ENCODE assay signal across 8 cellular contexts in genomic region chr6:46042355-46042999, GRCh38. TPM values are rescaled to one million over a fixed set of nuclear protein-coding genes. Genes with fewer than 3 reads are reported as not detected.
DNase-seq lines count a peak whose midpoint lies in the region; ATAC-seq, FAIRE-seq and TF ChIP-seq lines count a peak whose summit lies in the region.

No MANE protein-coding gene starts in this region.

- H3K4me1 Mint-ChIP-seq in T-cell (no peaks in the 10 kb centered on the region), glutamatergic neuron (ENCODE audit: low read depth, unreplicated experiment) (no peaks in the 10 kb centered on the region)

- CTCF ChIA-PET in T-cell (lab: Charles Lee): no interaction called here

- H3K4me3 ChIP-seq in right atrium auricular region: no peak overlapping the region
- no peak overlapping the region for H3K4me3 ChIP-seq in NB4 (ENCODE audit: low read depth, low read length)

- H3K27me3 Mint-ChIP-seq in T-cell: peaks cover 0 to 3% of the 10 kb centered on the region in 2 donors
- H3K27me3 Mint-ChIP-seq in glutamatergic neuron (ENCODE audit: unreplicated experiment): no peaks in the 10 kb centered on the region

- H3K36me3 Mint-ChIP-seq in T-cell: no peaks in the 10 kb centered on the region
- H3K36me3 Mint-ChIP-seq in glutamatergic neuron (ENCODE audit: unreplicated experiment): no peaks in the 10 kb centered on the region

- no peak overlapping the region for H3K27ac ChIP-seq in right atrium auricular region

- ATAC-seq in Right ventricle myocardium inferior (peak; percentile 61), T-cell (replicated peaks in 1 of 4) (peak; percentile 43 to 60 (median 55))

- H3K4me3 Mint-ChIP-seq in T-cell (no peak overlapping the region), glutamatergic neuron (ENCODE audit: unreplicated experiment) (no peak overlapping the region)

- H3K27me3 ChIP-seq in right atrium auricular region: no peaks in the 10 kb centered on the region

- H3K27ac Mint-ChIP-seq in T-cell: no peak overlapping the region
- H3K27ac Mint-ChIP-seq in glutamatergic neuron (ENCODE audit: unreplicated experiment): no peak overlapping the region

- POLR2A ChIA-PET in T-cell (lab: Charles Lee): no interaction called here

- H3K4me1 ChIP-seq in right atrium auricular region: peaks cover 0 to 33% of the 10 kb centered on the region in 2 donors

- intact Hi-C loops in Right ventricle myocardium inferior (cut with DNase I): loop anchor here (2.0 kb wide), 1 partner anchor 88 kb away; no protein-coding TSS in a partner anchor

- peak in 1 of 2 donors; percentile 68 for TF ChIP-seq CTCF in right atrium auricular region (IDR thresholded peaks at IDR 0.05)
- peak; percentile 60 for TF ChIP-seq CTCF in NB4 (IDR thresholded peaks at IDR 0.05; ENCODE audit: low read depth, low read length)
- TF ChIP-seq CTCF in glutamatergic neuron (IDR thresholded peaks at IDR 0.05; ENCODE audit: partially characterized antibody, unreplicated experiment): peak; percentile 67

- H3K9me3 ChIP-seq in right atrium auricular region: no peaks in the 10 kb centered on the region

- peak; percentile 65 for FAIRE-seq in H54 (lab: Jason Lieb, UNC)

- no peak for TF ChIP-seq POLR2A in H54 (IDR thresholded peaks at IDR 0.05; ENCODE audit: low read depth, low read length)
- no peak for TF ChIP-seq POLR2A in NB4 (IDR thresholded peaks at IDR 0.05; ENCODE audit: extremely low read depth, insufficient read length)

- no peaks in the 10 kb centered on the region for H3K9me3 Mint-ChIP-seq in T-cell
- no peaks in the 10 kb centered on the region for H3K9me3 Mint-ChIP-seq in glutamatergic neuron (ENCODE audit: unreplicated experiment)

- H3K36me3 ChIP-seq in right atrium auricular region: no peaks in the 10 kb centered on the region

- no peak for DNase-seq in Right ventricle myocardium inferior (ENCODE audit: missing footprints)
- no peak for DNase-seq in right atrium auricular region (ENCODE audit: low spot score)
- peak; percentile 42 for DNase-seq in H54 (ENCODE audit: insufficient read length, low spot score)
- DNase-seq in NB4 (ENCODE audit: low read depth): peak; percentile 59
- peak in 1 of 34 experiments; percentile 3 for DNase-seq in T-cell
- DNase-seq in glutamatergic neuron: no peak
- peak; percentile 71 for DNase-seq in renal cortical epithelial cell (ENCODE audit: low read depth)
- DNase-seq in NCI-H128 (lab: John Stamatoyannopoulos, UW; ENCODE audit: unreplicated experiment): no peak

RNA-seq across cellular contexts. Expression of gene CLIC5, which starts 26.8 kb away (rescaled TPM):
- total RNA-seq in Right ventricle myocardium inferior (312 TPM), right atrium auricular region (100 to 1,000 TPM in 1 of 2 donors, 10 to 100 TPM in 1; 99.8 to 114 TPM), T-cell (10 to 100 TPM in 1 of 5 donors, 1 to 10 TPM in 4; 3.8 to 17.8 (median 7.1) TPM), glutamatergic neuron (ENCODE audit: unreplicated experiment) (not detected), renal cortical epithelial cell (0.35 and 3.5 TPM in 2 replicates)

Comparison
In these comparisons a context has a peak if more than half of its experiments do, and no peak if none do; other contexts are left out.
1. DNase-seq: peak in H54 (single experiment), NB4 (single experiment) and renal cortical epithelial cell (single experiment); none in Right ventricle myocardium inferior (single experiment), right atrium auricular region (single experiment), glutamatergic neuron (single experiment) and NCI-H128 (single experiment).
2. RNA of gene CLIC5, which starts 26.8 kb away (total RNA-seq): 312 TPM in Right ventricle myocardium inferior (single experiment) and 99.8 to 114 TPM in right atrium auricular region; 3.8 to 17.8 TPM in T-cell, 0.35 to 3.5 TPM in renal cortical epithelial cell and not detected in glutamatergic neuron (single experiment); every median in the first group is over 4 times any median in the second.